ENCODE assay signal across 9 cellular contexts in the genomic region with DNA sequence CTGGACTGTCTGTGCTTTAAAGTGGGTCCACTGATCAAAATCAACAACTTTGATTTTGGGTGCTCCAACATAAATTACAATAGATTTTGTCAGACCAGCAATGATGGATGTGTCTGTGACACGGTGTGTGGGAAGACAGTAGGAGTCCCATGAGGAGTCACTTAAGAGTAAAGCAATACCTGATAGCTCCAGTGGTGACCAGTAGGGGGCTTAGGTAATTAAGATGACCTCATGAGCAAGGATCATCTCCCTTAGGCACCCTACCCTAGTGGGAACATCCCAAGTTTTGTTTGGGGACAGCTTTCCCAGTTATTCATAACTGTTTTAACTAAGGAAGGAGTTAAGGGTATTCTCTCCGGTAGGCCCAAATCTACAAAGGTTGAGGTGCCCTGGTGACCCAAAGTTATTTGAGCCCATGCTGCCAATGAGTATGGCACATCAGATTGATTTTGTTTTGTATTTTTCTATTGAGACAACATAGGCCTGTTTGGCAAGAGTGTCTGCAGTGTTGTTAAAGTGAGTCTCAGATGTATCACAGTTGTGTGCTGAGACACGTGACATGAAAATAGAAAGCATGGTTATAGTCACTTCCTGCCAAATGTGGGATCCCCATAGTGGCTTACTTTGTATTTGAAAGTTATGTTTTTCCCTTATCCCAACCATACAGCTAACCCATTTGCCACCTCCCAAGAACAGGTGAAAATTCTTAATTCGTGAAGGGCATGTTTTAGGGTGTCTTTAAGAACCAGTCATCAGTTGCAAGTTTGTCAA.
DNase-seq lines count a peak whose midpoint lies in the region; ATAC-seq and TF ChIP-seq lines count a peak whose summit lies in the region.
"Had no signal": no experiment of that assay in that cellular context is flagged by ENCODE, and none has a peak within 500 bp of the region (broad histone marks: within the 10 kb centered on the region; RNA-seq: fewer than 3 reads in every experiment).

No MANE protein-coding gene starts in this region.

- no peaks in the 10 kb centered on the region for H3K9me3 ChIP-seq in RWPE2 (ENCODE audit: severe bottlenecking)

- ATAC-seq in GM19397 (IDR thresholded peaks at IDR 0.05; ENCODE audit: unreplicated experiment) (peak; percentile 72), HG03097 (IDR thresholded peaks at IDR 0.05; ENCODE audit: low FRiP score, unreplicated experiment) (peak; percentile 71), RWPE2 (ENCODE audit: low read depth) (peak; percentile 33; the same call in 1 of the 3 replicates)

- H3K36me3 ChIP-seq in RWPE2 (ENCODE audit: low read depth), result no peaks in the 10 kb centered on the region

- peak; percentile 21 for TF ChIP-seq CTCF in RWPE2 (IDR thresholded peaks at IDR 0.05; ENCODE audit: poor library complexity, severe bottlenecking)

- in situ Hi-C loops in ACHN (cut with HindIII; ENCODE audit: low pct_ligation_motif_present, low pct_unique_long_range_greater_than_20kb, low sequenced_read_pairs), result no loop called here

- H3K4me1 ChIP-seq in RWPE2 (ENCODE audit: insufficient read depth, poor library complexity, severe bottlenecking), result no peaks in the 10 kb centered on the region
- H3K4me1 ChIP-seq: parathyroid adenoma had no signal

- no peak overlapping the region for H3K4me3 ChIP-seq in RWPE2 (ENCODE audit: severe bottlenecking)

- no peak overlapping the region for H3K27ac ChIP-seq in RWPE2 (ENCODE audit: poor library complexity, severe bottlenecking)
- H3K27ac ChIP-seq: parathyroid adenoma had no signal

- H3K27me3 ChIP-seq in RWPE2 (ENCODE audit: insufficient read depth, poor library complexity, severe bottlenecking), result no peaks in the 10 kb centered on the region

- DNase-seq in ACHN, result peak; percentile 4
- no peak for DNase-seq in RWPE2 (ENCODE audit: low spot score)
- no peak for DNase-seq in kidney tubule cell (ENCODE audit: low spot score)
- DNase-seq in DMS79 (lab: John Stamatoyannopoulos, UW), result no peak
- no peak for DNase-seq in anterior cingulate cortex (lab: John Stamatoyannopoulos, UW)
- DNase-seq in stimulated activated CD4-positive, alpha-beta T cell treated with anti-CD3 and anti-CD28 coated beads, Interleukin-4, amount 100 ng/mL, for 1 hour, result no peak
